In genomic region chr22:22427542-22428065, GRCh38 we compare ENCODE assay signal across 12 cellular contexts.
DNase-seq lines count a peak whose midpoint lies in the region; ATAC-seq and TF ChIP-seq lines count a peak whose summit lies in the region.
"Had no signal": no experiment of that assay in that cellular context is flagged by ENCODE, and none has a peak within 500 bp of the region (broad histone marks: within the 10 kb centered on the region; RNA-seq: fewer than 3 reads in every experiment).

No MANE protein-coding gene starts in this region.

- no peaks in the 10 kb centered on the region for H3K27me3 ChIP-seq in BLaER1 treated with 17β-estradiol and CSF1 and Interleukin-3, amounts not matched to agents 10 nM and 100 nM
- H3K27me3 ChIP-seq in testis (no peaks in the 10 kb centered on the region), BE2C (peaks cover 24% of the 10 kb centered on the region), adrenal gland (no peaks in the 10 kb centered on the region)

- H3K27ac ChIP-seq in BLaER1 treated with 17β-estradiol and CSF1 and Interleukin-3, amounts not matched to agents 10 nM and 100 nM: no peak overlapping the region
- peak overlapping the region; percentile 35 for H3K27ac ChIP-seq in OCI-LY7 (ENCODE audit: low read depth, low read length, poor library complexity, severe bottlenecking)
- peak overlapping the region; percentile 55 to 77 for H3K27ac ChIP-seq in testis
- no peak overlapping the region for H3K27ac ChIP-seq in adrenal gland

- H3K27me3 Mint-ChIP-seq in memory B cell: no peaks in the 10 kb centered on the region
- peaks cover 58% of the 10 kb centered on the region for H3K27me3 Mint-ChIP-seq in T-helper 17 cell

- H3K27ac Mint-ChIP-seq in memory B cell (peak overlapping the region; percentile 9), T-helper 17 cell (no peak overlapping the region)
- H3K27ac Mint-ChIP-seq: CD4-positive, CD25-positive, alpha-beta regulatory T cell; HFFc6 had no signal

- ATAC-seq in memory B cell (ENCODE audit: low read depth): no peak
- ATAC-seq in T-helper 17 cell: no peak

- 82 to 86% methylated on average over 4 of the region's 4 CpGs for WGBS in testis, 2 donors
- 80 to 97% (median 91%) methylated on average over 4 of the region's 4 CpGs for WGBS in adrenal gland, 4 donors

- POLR2A ChIA-PET in OCI-LY7 (lab: Charles Lee): interaction anchor here (0.7 kb wide), 1 partner anchor 164 kb away, joined by 4 read pairs; no protein-coding TSS in a partner anchor

- TF ChIP-seq POLR2A in testis (IDR thresholded peaks at IDR 0.05): no peak
- no peak for TF ChIP-seq POLR2A in adrenal gland (IDR thresholded peaks at IDR 0.05)

- CTCF ChIA-PET in OCI-LY7 (lab: Charles Lee; ENCODE audit: unreplicated experiment): interaction anchor here (1.0 kb wide), 1 partner anchor 47 kb away, joined by 3 read pairs; no protein-coding TSS in a partner anchor

- no peak overlapping the region for H3K9ac ChIP-seq in BLaER1 treated with 17β-estradiol and CSF1 and Interleukin-3, amounts not matched to agents 10 nM and 100 nM

- no peaks in the 10 kb centered on the region for H4K20me1 ChIP-seq in BLaER1 treated with 17β-estradiol and CSF1 and Interleukin-3, amounts not matched to agents 10 nM and 100 nM
- no peaks in the 10 kb centered on the region for H4K20me1 ChIP-seq in OCI-LY7 (ENCODE audit: insufficient read depth, low read length)

- no TSS peak for BruUV-seq in OCI-LY7 (replicated peaks; lab: Mats Ljungman, UMichigan)

- H3K79me2 ChIP-seq in OCI-LY7 (ENCODE audit: insufficient read depth, low read depth, low read length): no peaks in the 10 kb centered on the region

- DNase-seq in OCI-LY7 (ENCODE audit: low spot score) (no peak), memory B cell (ENCODE audit: low spot score in 2 of 2) (no peak), testis (no peak), BE2C (no peak), adrenal gland (no peak), T-helper 17 cell (no peak)
- DNase-seq: CD4-positive, CD25-positive, alpha-beta regulatory T cell; DMS53; HCEC 1CT; HFFc6; IMR-90 had no signal

- H3K9me3 Mint-ChIP-seq in memory B cell: no peaks in the 10 kb centered on the region
- H3K9me3 Mint-ChIP-seq: HFFc6 had no signal

- H3K36me3 Mint-ChIP-seq in memory B cell (no peaks in the 10 kb centered on the region), T-helper 17 cell (ENCODE audit: low read depth) (no peaks in the 10 kb centered on the region)
- H3K36me3 Mint-ChIP-seq: CD4-positive, CD25-positive, alpha-beta regulatory T cell had no signal

- H3K36me3 ChIP-seq in BLaER1 treated with 17β-estradiol and CSF1 and Interleukin-3, amounts not matched to agents 10 nM and 100 nM: no peaks in the 10 kb centered on the region
- H3K36me3 ChIP-seq in OCI-LY7 (ENCODE audit: insufficient read depth, low read length): no peaks in the 10 kb centered on the region
- no peaks in the 10 kb centered on the region for H3K36me3 ChIP-seq in testis (ENCODE audit: low read depth, missing control alignments)
- H3K36me3 ChIP-seq in BE2C: no peaks in the 10 kb centered on the region
- no peaks in the 10 kb centered on the region for H3K36me3 ChIP-seq in adrenal gland (replicated peaks in 1 of 2)

- H3K9me3 ChIP-seq in BLaER1 treated with 17β-estradiol and CSF1 and Interleukin-3, amounts not matched to agents 10 nM and 100 nM (replicated peaks in 1 of 11): no peaks in the 10 kb centered on the region
- H3K9me3 ChIP-seq in OCI-LY7 (ENCODE audit: low read length) (no peaks in the 10 kb centered on the region), testis (no peaks in the 10 kb centered on the region), BE2C (no peaks in the 10 kb centered on the region), adrenal gland (replicated peaks in 1 of 3) (no peaks in the 10 kb centered on the region), T-helper 17 cell (ENCODE audit: control insufficient read depth, low read length, poor library complexity, severe bottlenecking) (no peaks in the 10 kb centered on the region)

- H3K9me2 ChIP-seq in OCI-LY7 (ENCODE audit: insufficient read depth, low read length): no peaks in the 10 kb centered on the region

- intact Hi-C loops in OCI-LY7 (cut with micrococcal nuclease; ENCODE audit: unreplicated experiment): no loop called here
- intact Hi-C loops in testis (cut with DNase I; ENCODE audit: low total_unique reads): no loop called here
- intact Hi-C loops in adrenal gland (cut with DNase I): no loop called here

- H3K4me1 Mint-ChIP-seq in memory B cell: peaks cover 54% of the 10 kb centered on the region
- peaks cover 2% of the 10 kb centered on the region for H3K4me1 Mint-ChIP-seq in T-helper 17 cell
- H3K4me1 Mint-ChIP-seq: CD4-positive, CD25-positive, alpha-beta regulatory T cell had no signal

- peak overlapping the region in 7 of 11 experiments; percentile 13 to 58 (median 45); a peak in 10 of 22 replicates for H3K4me2 ChIP-seq in BLaER1 treated with 17β-estradiol and CSF1 and Interleukin-3, amounts not matched to agents 10 nM and 100 nM
- H3K4me2 ChIP-seq in OCI-LY7 (ENCODE audit: low read length): peak overlapping the region; percentile 55

- H3K4me3 Mint-ChIP-seq in memory B cell (peak overlapping the region; percentile 6), T-helper 17 cell (no peak overlapping the region)
- H3K4me3 Mint-ChIP-seq: CD4-positive, CD25-positive, alpha-beta regulatory T cell; HFFc6 had no signal

- no peak overlapping the region for H3K4me3 ChIP-seq in BLaER1 treated with 17β-estradiol and CSF1 and Interleukin-3, amounts not matched to agents 10 nM and 100 nM
- no peak overlapping the region for H3K4me3 ChIP-seq in OCI-LY7 (ENCODE audit: low read depth, low read length, poor library complexity, severe bottlenecking)
- H3K4me3 ChIP-seq in testis: no peak overlapping the region
- no peak overlapping the region for H3K4me3 ChIP-seq in BE2C (ENCODE audit: low read depth, low read length)
- no peak overlapping the region for H3K4me3 ChIP-seq in adrenal gland

- H3K4me1 ChIP-seq in BLaER1 treated with 17β-estradiol and CSF1 and Interleukin-3, amounts not matched to agents 10 nM and 100 nM: peaks cover 0 to 82% (median 71%) of the 10 kb centered on the region in 10 experiments; a peak in 16 of 20 replicates
- peaks cover 87% of the 10 kb centered on the region for H3K4me1 ChIP-seq in OCI-LY7 (ENCODE audit: insufficient read depth, low read length, poor library complexity, severe bottlenecking)
- peaks cover 46% of the 10 kb centered on the region for H3K4me1 ChIP-seq in testis
- no peaks in the 10 kb centered on the region for H3K4me1 ChIP-seq in BE2C
- peaks cover 8 to 16% of the 10 kb centered on the region in 2 donors for H3K4me1 ChIP-seq in adrenal gland (replicated peaks in 1 of 2)

- TF ChIP-seq CTCF in OCI-LY7 (conservative IDR thresholded peaks at IDR 0.05; ENCODE audit: low read length) (no peak), testis (IDR thresholded peaks at IDR 0.05) (no peak), BE2C (IDR thresholded peaks at IDR 0.05; ENCODE audit: low read depth, low read length) (no peak), adrenal gland (IDR thresholded peaks at IDR 0.05) (no peak)

- peak overlapping the region; percentile 87; the same call in 1 of the 2 replicates for H2AFZ ChIP-seq in OCI-LY7 (ENCODE audit: low read length)

Comparison
In these comparisons a context has a peak if more than half of its experiments do, and no peak if none do; other contexts are left out.
1. H3K27ac ChIP-seq: peak in OCI-LY7 (single experiment) and testis (2 of 2); none in BLaER1 treated with 17β-estradiol and CSF1 and Interleukin-3, amounts not matched to agents 10 nM and 100 nM (0 of 11) and adrenal gland (0 of 5).